37 cellular contexts compared by ENCODE assay signal in the genomic region with DNA sequence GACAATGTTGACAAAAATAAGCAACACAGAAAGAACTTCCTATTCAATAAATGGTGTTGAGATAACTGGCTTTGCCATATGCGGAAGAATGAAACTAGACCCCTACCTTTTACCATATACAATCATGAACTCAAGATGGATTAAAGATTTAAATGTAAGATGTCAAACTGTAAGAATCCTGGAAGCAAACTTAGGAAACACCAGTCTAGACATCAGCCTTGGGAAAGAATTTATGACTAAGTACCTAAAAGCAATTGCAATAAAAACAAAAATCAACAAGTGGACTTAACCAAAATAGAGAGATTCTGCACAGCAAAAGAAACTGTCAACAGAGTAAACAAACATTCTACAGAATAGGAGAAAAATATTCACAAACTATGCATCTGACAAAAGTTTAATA. TPM values are rescaled to one million over a fixed set of nuclear protein-coding genes. Genes with fewer than 3 reads are reported as not detected.
"Had no signal": no experiment of that assay in that cellular context is flagged by ENCODE, and none has a peak within 500 bp of the region (broad histone marks: within the 10 kb centered on the region; RNA-seq: fewer than 3 reads in every experiment).

No MANE protein-coding gene starts in this region.

- H3K27me3 ChIP-seq: brain microvascular endothelial cell, cardiac muscle cell, MG63 had no signal

- H3K4me2 ChIP-seq: PC-9 had no signal

- H3K4me3 ChIP-seq: cardiac muscle cell, MG63, PC-9 had no signal

- H3K27me3 Mint-ChIP-seq: activated CD4-positive, alpha-beta T cell treated with anti-CD3 and anti-CD28 coated beads for 36 hours; activated CD4-positive, alpha-beta T cell treated with anti-CD3 and anti-CD28 coated beads, Interleukin-2, amount 10 ng/mL, durations not matched to agents 7 days and 5 days; activated T-cell treated with anti-CD3 and anti-CD28 coated beads, Interleukin-2, amount 50 U/mL, for 24 hours; central memory CD8-positive, alpha-beta T cell had no signal

- H3K27ac Mint-ChIP-seq: activated CD4-positive, alpha-beta T cell treated with anti-CD3 and anti-CD28 coated beads for 36 hours; activated CD4-positive, alpha-beta T cell treated with anti-CD3 and anti-CD28 coated beads, Interleukin-2, amount 10 ng/mL, durations not matched to agents 7 days and 5 days; activated CD8-positive, alpha-beta T cell treated with anti-CD3 and anti-CD28 coated beads, Interleukin-2, amount 10 ng/mL, durations not matched to agents 7 days and 5 days; activated naive CD4-positive, alpha-beta T cell treated with anti-CD3 and anti-CD28 coated beads, Interleukin-2, amount 50 U/mL, for 72 hours; activated T-cell treated with anti-CD3 and anti-CD28 coated beads, Interleukin-2, amount 50 U/mL, for 24 hours; activated T-helper 2 cell treated with anti-CD3 and anti-CD28 coated beads, Interferon-gamma antibody, Interleukin-2, Interleukin-4, amounts not matched to agents 10 μg/mL and 5 μg/mL and 100 μg/mL, durations not matched to agents 14 hours and 24 hours and 36 hours; WTC11 had no signal

- H3K4me3 Mint-ChIP-seq: activated CD4-positive, alpha-beta T cell treated with anti-CD3 and anti-CD28 coated beads for 36 hours; activated CD4-positive, alpha-beta T cell treated with anti-CD3 and anti-CD28 coated beads, Interleukin-2, amount 10 ng/mL, durations not matched to agents 7 days and 5 days; activated CD8-positive, alpha-beta T cell treated with anti-CD3 and anti-CD28 coated beads, Interleukin-2, amount 10 ng/mL, durations not matched to agents 7 days and 5 days; activated T-cell treated with anti-CD3 and anti-CD28 coated beads, Interleukin-2, amount 50 U/mL, for 24 hours; central memory CD8-positive, alpha-beta T cell; WTC11 had no signal

- H3K27ac ChIP-seq: brain microvascular endothelial cell, cardiac muscle cell, PC-9, RWPE1 had no signal

- H3K4me1 Mint-ChIP-seq: activated CD4-positive, alpha-beta T cell treated with anti-CD3 and anti-CD28 coated beads for 36 hours; activated CD4-positive, alpha-beta T cell treated with anti-CD3 and anti-CD28 coated beads, Interleukin-2, amount 10 ng/mL, durations not matched to agents 7 days and 5 days; central memory CD8-positive, alpha-beta T cell had no signal

- H3K36me3 ChIP-seq: brain microvascular endothelial cell, cardiac muscle cell, MG63 had no signal

- H3K9me3 Mint-ChIP-seq: activated CD4-positive, alpha-beta T cell treated with anti-CD3 and anti-CD28 coated beads, Interleukin-2, amount 10 ng/mL, durations not matched to agents 7 days and 5 days; activated naive CD4-positive, alpha-beta T cell treated with anti-CD3 and anti-CD28 coated beads, Interleukin-2, amount 50 U/mL, for 72 hours; activated T-cell treated with anti-CD3 and anti-CD28 coated beads, Interleukin-2, amount 50 U/mL, for 24 hours had no signal

- FAIRE-seq: RCC 7860 had no signal

- DNase-seq: activated CD4-positive, alpha-beta T cell treated with anti-CD3 and anti-CD28 coated beads for 36 hours; activated CD4-positive, alpha-beta T cell treated with anti-CD3 and anti-CD28 coated beads, Interleukin-2, amount 10 ng/mL, durations not matched to agents 7 days and 5 days; activated CD4-positive, alpha-beta T cell treated with anti-CD3 and anti-CD28 coated beads, Interleukin-2, amount 50 U/mL, for 48 hours; activated CD8-positive, alpha-beta T cell treated with anti-CD3 and anti-CD28 coated beads, Interleukin-2, amount 10 ng/mL, durations not matched to agents 7 days and 5 days; activated gamma-delta T cell; activated naive CD4-positive, alpha-beta T cell treated with Interleukin-2 at 50 U/mL for 16 hours; activated T-cell treated with anti-CD3 and anti-CD28 coated beads, Interleukin-2, amount 50 U/mL, for 24 hours; amniotic stem cell; aorta; brain microvascular endothelial cell; Kasumi-1; KG1; MG63; NCI-H1048; NCI-H1105 treated with DMSO at 0.1 percent for 48 hours; NCI-H1436; NCI-H1694; NCI-H1930; NCI-H345; NCI-H510A; NCI-H526; NCI-H748 treated with DMSO at 0.1 percent for 48 hours; PC-9; SIG-M5; T-helper 1 cell; T-helper 2 cell; T-helper 9 cell had no signal

- H2AFZ ChIP-seq: PC-9 had no signal

- H3K36me3 Mint-ChIP-seq: activated naive CD4-positive, alpha-beta T cell treated with anti-CD3 and anti-CD28 coated beads, Interleukin-2, amount 50 U/mL, for 72 hours; WTC11 had no signal

RNA-seq across cellular contexts. Expression of a gene that starts 16.1 kb away (rescaled TPM):
- total RNA-seq: activated CD4-positive, alpha-beta T cell treated with anti-CD3 and anti-CD28 coated beads for 36 hours; activated CD4-positive, alpha-beta T cell treated with anti-CD3 and anti-CD28 coated beads, Interleukin-2, amount 10 ng/mL, durations not matched to agents 7 days and 5 days; activated CD8-positive, alpha-beta T cell treated with anti-CD3 and anti-CD28 coated beads, Interleukin-2, amount 10 ng/mL, durations not matched to agents 7 days and 5 days; activated naive CD4-positive, alpha-beta T cell treated with anti-CD3 and anti-CD28 coated beads, Interleukin-2, amount 50 U/mL, for 72 hours; activated T-helper 2 cell treated with anti-CD3 and anti-CD28 coated beads, Interferon-gamma antibody, Interleukin-2, Interleukin-4, amounts not matched to agents 10 μg/mL and 5 μg/mL and 100 μg/mL, durations not matched to agents 14 hours and 24 hours and 36 hours; aorta; cardiac muscle cell; OCI-LY7; Right ventricle myocardium inferior; SK-MEL-5; WTC11 had no signal
- polyA plus RNA-seq: cardiac muscle cell had no signal

RNA-seq across cellular contexts. Expression of a gene that starts 50.7 kb away (rescaled TPM):
- total RNA-seq: activated CD4-positive, alpha-beta T cell treated with anti-CD3 and anti-CD28 coated beads for 36 hours; activated CD4-positive, alpha-beta T cell treated with anti-CD3 and anti-CD28 coated beads, Interleukin-2, amount 10 ng/mL, durations not matched to agents 7 days and 5 days; activated CD8-positive, alpha-beta T cell treated with anti-CD3 and anti-CD28 coated beads, Interleukin-2, amount 10 ng/mL, durations not matched to agents 7 days and 5 days; activated naive CD4-positive, alpha-beta T cell treated with anti-CD3 and anti-CD28 coated beads, Interleukin-2, amount 50 U/mL, for 72 hours; activated T-helper 2 cell treated with anti-CD3 and anti-CD28 coated beads, Interferon-gamma antibody, Interleukin-2, Interleukin-4, amounts not matched to agents 10 μg/mL and 5 μg/mL and 100 μg/mL, durations not matched to agents 14 hours and 24 hours and 36 hours; aorta; cardiac muscle cell; OCI-LY7; PC-9; Right ventricle myocardium inferior; SK-MEL-5; WTC11 had no signal
- polyA plus RNA-seq: aorta, cardiac muscle cell had no signal

RNA-seq across cellular contexts. Expression of a gene that starts 57.3 kb away (rescaled TPM):
- total RNA-seq: activated CD4-positive, alpha-beta T cell treated with anti-CD3 and anti-CD28 coated beads for 36 hours; activated CD4-positive, alpha-beta T cell treated with anti-CD3 and anti-CD28 coated beads, Interleukin-2, amount 10 ng/mL, durations not matched to agents 7 days and 5 days; activated CD8-positive, alpha-beta T cell treated with anti-CD3 and anti-CD28 coated beads, Interleukin-2, amount 10 ng/mL, durations not matched to agents 7 days and 5 days; activated naive CD4-positive, alpha-beta T cell treated with anti-CD3 and anti-CD28 coated beads, Interleukin-2, amount 50 U/mL, for 72 hours; activated T-helper 2 cell treated with anti-CD3 and anti-CD28 coated beads, Interferon-gamma antibody, Interleukin-2, Interleukin-4, amounts not matched to agents 10 μg/mL and 5 μg/mL and 100 μg/mL, durations not matched to agents 14 hours and 24 hours and 36 hours; aorta; cardiac muscle cell; OCI-LY7; PC-9; Right ventricle myocardium inferior; SK-MEL-5; WTC11 had no signal
- polyA plus RNA-seq: aorta, cardiac muscle cell had no signal
